Comparison of ENCODE assay signal across 1 cellular context in the genomic region with DNA sequence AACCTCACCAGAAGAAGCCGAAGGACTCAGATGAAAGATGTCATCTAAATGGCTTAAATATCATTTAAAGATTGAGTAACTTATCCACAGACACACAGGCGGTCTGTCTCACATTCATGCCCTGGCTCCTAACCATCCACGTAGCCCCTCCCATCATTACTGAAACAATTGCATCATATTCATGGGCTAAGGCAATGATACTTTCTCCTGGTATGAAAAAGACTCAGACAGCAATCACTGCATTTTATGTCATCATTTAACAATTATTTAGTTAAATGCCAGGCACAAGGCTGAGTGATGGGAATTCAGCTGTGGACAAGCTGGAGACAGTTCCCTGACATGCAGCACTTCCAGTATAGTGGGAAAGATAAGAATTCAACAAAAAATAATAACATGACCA.
TF ChIP-seq lines count a peak whose summit lies in the region.

No MANE protein-coding gene starts in this region.

TF ChIP-seq in liver, 16 proteins besides CTCF, POLR2A, EP300 and RAD21 (continued from another document):
- TF ChIP-seq, protein P1, sequence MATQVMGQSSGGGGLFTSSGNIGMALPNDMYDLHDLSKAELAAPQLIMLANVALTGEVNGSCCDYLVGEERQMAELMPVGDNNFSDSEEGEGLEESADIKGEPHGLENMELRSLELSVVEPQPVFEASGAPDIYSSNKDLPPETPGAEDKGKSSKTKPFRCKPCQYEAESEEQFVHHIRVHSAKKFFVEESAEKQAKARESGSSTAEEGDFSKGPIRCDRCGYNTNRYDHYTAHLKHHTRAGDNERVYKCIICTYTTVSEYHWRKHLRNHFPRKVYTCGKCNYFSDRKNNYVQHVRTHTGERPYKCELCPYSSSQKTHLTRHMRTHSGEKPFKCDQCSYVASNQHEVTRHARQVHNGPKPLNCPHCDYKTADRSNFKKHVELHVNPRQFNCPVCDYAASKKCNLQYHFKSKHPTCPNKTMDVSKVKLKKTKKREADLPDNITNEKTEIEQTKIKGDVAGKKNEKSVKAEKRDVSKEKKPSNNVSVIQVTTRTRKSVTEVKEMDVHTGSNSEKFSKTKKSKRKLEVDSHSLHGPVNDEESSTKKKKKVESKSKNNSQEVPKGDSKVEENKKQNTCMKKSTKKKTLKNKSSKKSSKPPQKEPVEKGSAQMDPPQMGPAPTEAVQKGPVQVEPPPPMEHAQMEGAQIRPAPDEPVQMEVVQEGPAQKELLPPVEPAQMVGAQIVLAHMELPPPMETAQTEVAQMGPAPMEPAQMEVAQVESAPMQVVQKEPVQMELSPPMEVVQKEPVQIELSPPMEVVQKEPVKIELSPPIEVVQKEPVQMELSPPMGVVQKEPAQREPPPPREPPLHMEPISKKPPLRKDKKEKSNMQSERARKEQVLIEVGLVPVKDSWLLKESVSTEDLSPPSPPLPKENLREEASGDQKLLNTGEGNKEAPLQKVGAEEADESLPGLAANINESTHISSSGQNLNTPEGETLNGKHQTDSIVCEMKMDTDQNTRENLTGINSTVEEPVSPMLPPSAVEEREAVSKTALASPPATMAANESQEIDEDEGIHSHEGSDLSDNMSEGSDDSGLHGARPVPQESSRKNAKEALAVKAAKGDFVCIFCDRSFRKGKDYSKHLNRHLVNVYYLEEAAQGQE (IDR thresholded peaks at IDR 0.05) = no peak
- TF ChIP-seq ATF3 (IDR thresholded peaks at IDR 0.05) (peak; percentile 96), YY1 (IDR thresholded peaks at IDR 0.05) (peak; percentile 33), FOXA1 (IDR thresholded peaks at IDR 0.05) (no peak), GABPA (IDR thresholded peaks at IDR 0.05 in 1 of 2, conservative IDR thresholded peaks at IDR 0.05 in 1 of 2) (no peak), TAF1 (conservative IDR thresholded peaks at IDR 0.05) (peak; percentile 38), JUND (IDR thresholded peaks at IDR 0.05) (no peak), MAX (IDR thresholded peaks at IDR 0.05) (peak; percentile 26), RXRA (IDR thresholded peaks at IDR 0.05) (peak; percentile 13 to 62), FOXA2 (IDR thresholded peaks at IDR 0.05) (no peak), HNF4A (conservative IDR thresholded peaks at IDR 0.05) (peak; percentile 40 to 64)
